8 cellular contexts compared by ENCODE assay signal in the genomic region with DNA sequence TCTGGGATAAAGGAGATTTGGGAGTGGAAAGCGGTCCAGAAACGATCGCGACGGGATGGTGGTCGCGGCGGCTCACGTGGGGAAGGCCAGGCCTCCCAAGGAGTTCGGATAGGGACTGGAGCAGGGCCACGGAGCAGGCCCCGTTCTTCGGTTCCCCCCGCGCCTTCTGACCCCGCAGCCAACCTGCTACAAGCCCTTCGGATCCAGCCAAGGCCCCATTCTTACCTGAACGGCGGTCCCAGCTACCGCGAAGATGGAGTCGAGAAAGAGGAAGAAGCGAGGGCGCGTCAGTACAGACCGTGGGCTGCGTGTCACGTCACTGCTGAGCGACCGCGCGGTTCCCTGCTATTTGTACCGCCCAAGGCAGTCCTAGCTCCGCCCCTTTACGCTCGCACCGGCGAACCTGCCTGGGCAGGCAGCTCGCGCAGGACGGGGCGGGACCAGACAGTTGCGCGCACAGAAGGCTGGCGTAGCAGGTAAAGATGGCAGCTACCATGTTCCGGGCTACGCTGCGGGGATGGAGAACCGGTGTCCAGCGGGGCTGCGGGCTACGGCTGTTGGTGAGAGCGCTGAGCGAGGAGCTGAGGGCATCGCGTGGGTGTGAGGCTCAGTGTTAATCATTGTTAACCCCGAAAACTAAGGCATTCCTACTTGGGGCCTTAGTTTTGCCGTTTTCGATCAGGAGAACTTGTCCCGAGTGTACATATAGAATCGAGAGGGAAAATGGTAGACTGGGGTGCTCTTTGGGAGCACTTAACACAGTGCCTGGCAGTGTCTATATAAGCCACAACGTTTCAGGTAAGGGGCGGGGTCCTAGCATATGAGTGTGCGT. TPM values are rescaled to one million over a fixed set of nuclear protein-coding genes. Genes with fewer than 3 reads are reported as not detected.
DNase-seq lines count a peak whose midpoint lies in the region; ATAC-seq and TF ChIP-seq lines count a peak whose summit lies in the region.

TSS of gene FAU (minus strand) at position 270 of the 832 bp plus-strand sequence. CDS start 321 bp downstream, outside the sequence.
TSS of gene MRPL49 (plus strand) at position 457 of the 832 bp plus-strand sequence. CDS start at position 483, 26 bp downstream.

- H3K27me3 Mint-ChIP-seq in activated CD4-positive, alpha-beta T cell treated with anti-CD3 and anti-CD28 coated beads, Interleukin-2, amount 10 ng/mL, durations not matched to agents 7 days and 5 days = no peaks in the 10 kb centered on the region

- H3K36me3 Mint-ChIP-seq in activated CD4-positive, alpha-beta T cell treated with anti-CD3 and anti-CD28 coated beads, Interleukin-2, amount 10 ng/mL, durations not matched to agents 7 days and 5 days (ENCODE audit: low read depth) = peaks cover 58% of the 10 kb centered on the region

- H3K4me1 Mint-ChIP-seq in activated CD4-positive, alpha-beta T cell treated with anti-CD3 and anti-CD28 coated beads, Interleukin-2, amount 10 ng/mL, durations not matched to agents 7 days and 5 days = peaks cover 44% of the 10 kb centered on the region

- peak within 1 kb of the TSS; percentile 55 for H3K4me3 ChIP-seq in BJ (ENCODE audit: low read depth, low read length)

- peak; percentile 86 for DNase-seq in BJ (ENCODE audit: low read depth)
- peak; percentile 99 for DNase-seq in NCI-H69 (lab: John Stamatoyannopoulos, UW)
- peak; percentile 100 for DNase-seq in activated CD4-positive, alpha-beta T cell treated with anti-CD3 and anti-CD28 coated beads, Interleukin-2, amount 10 ng/mL, durations not matched to agents 7 days and 5 days
- peak; percentile 60 for DNase-seq in cortex of kidney (lab: John Stamatoyannopoulos, UW)
- peak; percentile 99 for DNase-seq in left lobe of liver (ENCODE audit: low spot score)
- peak; percentile 99 for DNase-seq in stimulated activated CD4-positive, alpha-beta T cell treated with anti-CD3 and anti-CD28 coated beads, Interleukin-2, amount 100 ng/mL, for 4 hours (ENCODE audit: low read depth)

- peak; percentile 65 for ATAC-seq in GM19324 (IDR thresholded peaks at IDR 0.05; ENCODE audit: low FRiP score, unreplicated experiment)
- ATAC-seq in HG03469 (IDR thresholded peaks at IDR 0.05; ENCODE audit: unreplicated experiment) = peak; percentile 38
- ATAC-seq in left lobe of liver = peak; percentile 75

- CTCF ChIA-PET in BJ (lab: Yijun Ruan, JAX) = interaction anchor here (0.7 to 2.0 kb wide), 8 partner anchors 8 to 203 kb away, joined by 3 to 21 read pairs (median 3); partner anchors contain the start of genes ARL2 and TM7SF2
- CTCF ChIA-PET in activated CD4-positive, alpha-beta T cell treated with anti-CD3 and anti-CD28 coated beads, Interleukin-2, amount 10 ng/mL, durations not matched to agents 7 days and 5 days (lab: Charles Lee) = interaction anchor here (0.7 to 2.2 kb wide), 15 partner anchors 9 to 394 kb away, joined by 3 to 8 read pairs (median 4); partner anchors contain the start of genes ARL2 and CAPN1

- peaks cover 16% of the 10 kb centered on the region for H3K36me3 ChIP-seq in BJ (ENCODE audit: control insufficient read depth, insufficient read depth, low read length)

- H3K9me3 Mint-ChIP-seq in activated CD4-positive, alpha-beta T cell treated with anti-CD3 and anti-CD28 coated beads, Interleukin-2, amount 10 ng/mL, durations not matched to agents 7 days and 5 days = no peaks in the 10 kb centered on the region

- no peaks in the 10 kb centered on the region for H3K27me3 ChIP-seq in BJ (ENCODE audit: control insufficient read depth, insufficient read depth, low read length)

- no peak for TF ChIP-seq CTCF in BJ (IDR thresholded peaks at IDR 0.05; ENCODE audit: insufficient read depth, low read depth, low read length)

- H3K27ac Mint-ChIP-seq in activated CD4-positive, alpha-beta T cell treated with anti-CD3 and anti-CD28 coated beads, Interleukin-2, amount 10 ng/mL, durations not matched to agents 7 days and 5 days = peak within 1 kb of the TSS; percentile 99

- POLR2A ChIA-PET in BJ (lab: Charles Lee) = interaction anchor here (0.6 to 1.2 kb wide), 7 partner anchors 9 to 192 kb away, joined by 3 to 13 read pairs (median 3); partner anchors contain the start of genes CDC42EP2 and TM7SF2
- POLR2A ChIA-PET in activated CD4-positive, alpha-beta T cell treated with anti-CD3 and anti-CD28 coated beads, Interleukin-2, amount 10 ng/mL, durations not matched to agents 7 days and 5 days (lab: Charles Lee) = interaction anchor here (0.6 to 1.0 kb wide), 6 partner anchors 10 to 648 kb away, joined by 3 to 5 read pairs (median 3); partner anchors contain the start of gene SYVN1

- peak within 1 kb of the TSS; percentile 98 for H3K4me3 Mint-ChIP-seq in activated CD4-positive, alpha-beta T cell treated with anti-CD3 and anti-CD28 coated beads, Interleukin-2, amount 10 ng/mL, durations not matched to agents 7 days and 5 days

RNA-seq across cellular contexts. Expression of gene FAU, which starts in this region (rescaled TPM):
- polyA plus RNA-seq in BJ (2011; rRNA removed) = 474 and 610 TPM in 2 replicates
- polyA minus RNA-seq in BJ (2011; rRNA and poly(A)+ RNA removed) = 135 and 210 TPM in 2 replicates
- total RNA-seq in activated CD4-positive, alpha-beta T cell treated with anti-CD3 and anti-CD28 coated beads, Interleukin-2, amount 10 ng/mL, durations not matched to agents 7 days and 5 days = 1,000 to 10,000 TPM; 1,051 to 1,116 TPM
- 430 TPM for total RNA-seq in left lobe of liver

RNA-seq across cellular contexts. Expression of gene MRPL49, which starts in this region (rescaled TPM):
- 54.4 and 68.5 TPM in 2 replicates for polyA plus RNA-seq in BJ (2011; rRNA removed)
- 18.6 and 26.8 TPM in 2 replicates for polyA minus RNA-seq in BJ (2011; rRNA and poly(A)+ RNA removed)
- 10 to 100 TPM; 49.5 to 55.4 TPM for total RNA-seq in activated CD4-positive, alpha-beta T cell treated with anti-CD3 and anti-CD28 coated beads, Interleukin-2, amount 10 ng/mL, durations not matched to agents 7 days and 5 days
- total RNA-seq in left lobe of liver = 31.3 TPM

Comparison
In these comparisons a context has a peak if more than half of its experiments do, and no peak if none do; other contexts are left out.
1. Peak in every context shown above with its lines: DNase-seq, ATAC-seq and H3K4me3 ChIP-seq.